ENCODE assay signal across 13 cellular contexts in genomic region chr1:27010226-27010994, GRCh38. TPM values are rescaled to one million over a fixed set of nuclear protein-coding genes. Genes with fewer than 3 reads are reported as not detected.
DNase-seq lines count a peak whose midpoint lies in the region; ATAC-seq, FAIRE-seq and TF ChIP-seq lines count a peak whose summit lies in the region.
"Had no signal": no experiment of that assay in that cellular context is flagged by ENCODE, and none has a peak within 500 bp of the region (broad histone marks: within the 10 kb centered on the region; RNA-seq: fewer than 3 reads in every experiment).

No MANE protein-coding gene starts in this region.

- WGBS in A549 (ENCODE audit: missing lambda C conversion rate): 58% methylated on average over 5 of the region's 5 CpGs
- WGBS in esophagus squamous epithelium, 2 donors: 36 to 67% methylated on average over 3 to 4 of the region's 5 CpGs

- no peaks in the 10 kb centered on the region for H3K9me2 ChIP-seq in PC-9 (ENCODE audit: insufficient read depth)

- DNase-seq in A549 (ENCODE audit: low read depth in 1 of 2, low spot score in 1 of 2): no peak
- DNase-seq in PC-9: no peak
- no peak for DNase-seq in esophagus squamous epithelium (lab: John Stamatoyannopoulos, UW)
- DNase-seq in osteoblast (ENCODE audit: insufficient read length, low spot score, missing footprints): peak; percentile 47
- no peak for DNase-seq in NCI-H345 (lab: John Stamatoyannopoulos, UW)
- no peak for DNase-seq in left lobe of liver (ENCODE audit: low spot score)
- no peak for DNase-seq in foreskin fibroblast
- DNase-seq: activated T-cell treated with anti-CD3 and anti-CD28 coated beads, Interleukin-2, amount 50 U/mL, for 72 hours; AML-193; immature natural killer cell; NCI-H1436 had no signal

- ATAC-seq in A549 (peak; percentile 7 to 17; a peak in 5 of 6 replicates), GM21423 (IDR thresholded peaks at IDR 0.05; ENCODE audit: unreplicated experiment) (no peak), left lobe of liver (no peak)
- ATAC-seq: activated T-cell treated with anti-CD3 and anti-CD28 coated beads, Interleukin-2, amount 50 U/mL, for 72 hours had no signal

- intact Hi-C loops in PC-9 (cut with micrococcal nuclease; ENCODE audit: unreplicated experiment) (loop anchor here (5.0 kb wide), 1 partner anchor 158 kb away; no protein-coding TSS in a partner anchor), esophagus squamous epithelium (cut with DNase I) (no loop called here)

- no peak for TF ChIP-seq EP300 in A549 (IDR thresholded peaks at IDR 0.05)

- 0 out of 2 replicates have a peak, but pooled peaks cover 2% of the 10 kb centered on the region for H3K79me2 ChIP-seq in PC-9 (ENCODE audit: low read depth)
- no peaks in the 10 kb centered on the region for H3K79me2 ChIP-seq in osteoblast (ENCODE audit: insufficient read depth, low read length)

- CTCF ChIA-PET in A549 (lab: Yijun Ruan, JAX): interaction anchor here (0.6 to 9.1 kb wide), 5 partner anchors 11 to 659 kb away, joined by 3 to 51 read pairs (median 4); no protein-coding TSS in a partner anchor
- CTCF ChIA-PET in PC-9 (lab: Charles Lee): interaction anchor here (0.7 kb wide), 1 partner anchor 118 kb away, joined by 4 read pairs; no protein-coding TSS in a partner anchor

- H3K4me2 ChIP-seq in A549: peak overlapping the region; percentile 76
- peak overlapping the region; percentile 60 for H3K4me2 ChIP-seq in PC-9
- peak overlapping the region; percentile 82 for H3K4me2 ChIP-seq in osteoblast (ENCODE audit: insufficient read depth, low read length)

- H3K36me3 ChIP-seq in PC-9 (ENCODE audit: low read depth) (no peaks in the 10 kb centered on the region), esophagus squamous epithelium (peaks cover 7 to 16% (median 9%) of the 10 kb centered on the region in 3 donors), osteoblast (ENCODE audit: insufficient read depth, low read length) (no peaks in the 10 kb centered on the region)

- H3K4me1 ChIP-seq in A549: peaks cover 56% of the 10 kb centered on the region
- H3K4me1 ChIP-seq in PC-9 (replicated peaks; ENCODE audit: insufficient read depth): peaks cover 53% of the 10 kb centered on the region
- H3K4me1 ChIP-seq in esophagus squamous epithelium: peaks cover 31 to 79% (median 42%) of the 10 kb centered on the region in 3 donors
- peaks cover 37% of the 10 kb centered on the region for H3K4me1 ChIP-seq in osteoblast (ENCODE audit: insufficient read depth, low read length)

- no peak for TF ChIP-seq RAD21 in A549 (conservative IDR thresholded peaks at IDR 0.05 in 1 of 2, IDR thresholded peaks at IDR 0.05 in 1 of 2)

- H3K4me3 ChIP-seq in A549: no peak overlapping the region
- H3K4me3 ChIP-seq in PC-9: no peak overlapping the region
- H3K4me3 ChIP-seq in esophagus squamous epithelium: peak overlapping the region; percentile 58 to 87 (median 71)
- H3K4me3 ChIP-seq in osteoblast (ENCODE audit: insufficient read depth, low read length): peak overlapping the region; percentile 39
- H3K4me3 ChIP-seq in foreskin fibroblast (ENCODE audit: low read depth in 1 of 2, low read length in 2 of 2): no peak overlapping the region

- no TSS peak for BruUV-seq in PC-9 (replicated peaks; lab: Mats Ljungman, UMichigan)

- POLR2A ChIA-PET in A549 (lab: Yijun Ruan, JAX): interaction anchor here (1.3 kb wide), 1 partner anchor 17 kb away, joined by 4 read pairs; the partner anchor contains the start of gene TRNP1
- POLR2A ChIA-PET in PC-9 (lab: Charles Lee; ENCODE audit: unreplicated experiment): no interaction called here

- H4K20me1 ChIP-seq in PC-9 (ENCODE audit: insufficient read depth) (no peaks in the 10 kb centered on the region), osteoblast (ENCODE audit: insufficient read depth, low read length) (no peaks in the 10 kb centered on the region)

- H3K9me3 ChIP-seq in A549 (no peaks in the 10 kb centered on the region), PC-9 (ENCODE audit: insufficient read depth, low read depth) (no peaks in the 10 kb centered on the region), esophagus squamous epithelium (no peaks in the 10 kb centered on the region), osteoblast (ENCODE audit: low read depth, low read length) (no peaks in the 10 kb centered on the region)

- FAIRE-seq in A549 (lab: Jason Lieb, UNC): no peak
- FAIRE-seq: TTC549 had no signal

- H3K27ac ChIP-seq in A549 (peak overlapping the region; percentile 72 to 83), PC-9 (peak overlapping the region; percentile 54), esophagus squamous epithelium (peak overlapping the region; percentile 92 to 98 (median 95)), osteoblast (ENCODE audit: low read depth, low read length) (no peak overlapping the region)

- TF ChIP-seq CTCF in A549 (IDR thresholded peaks at IDR 0.05): no peak
- TF ChIP-seq CTCF in PC-9 (conservative IDR thresholded peaks at IDR 0.05): no peak
- no peak for TF ChIP-seq CTCF in esophagus squamous epithelium (IDR thresholded peaks at IDR 0.05)
- no peak for TF ChIP-seq CTCF in osteoblast (IDR thresholded peaks at IDR 0.05; ENCODE audit: extremely low read depth, low read depth, low read length)
- no peak for TF ChIP-seq CTCF in foreskin fibroblast (IDR thresholded peaks at IDR 0.05; ENCODE audit: low read depth, low read length)

- H3K27me3 ChIP-seq in PC-9 (ENCODE audit: insufficient read depth, low read depth) (no peaks in the 10 kb centered on the region), esophagus squamous epithelium (peaks cover 0 to 5% (median 0%) of the 10 kb centered on the region in 4 donors), osteoblast (ENCODE audit: insufficient read depth, low read length) (no peaks in the 10 kb centered on the region)

- H3F3A ChIP-seq in PC-9 (ENCODE audit: insufficient read depth, low read depth): peaks cover 39% of the 10 kb centered on the region

- TF ChIP-seq POLR2A in A549 (IDR thresholded peaks at IDR 0.05; ENCODE audit: low read length) (no peak), esophagus squamous epithelium (IDR thresholded peaks at IDR 0.05) (no peak)

- H2AFZ ChIP-seq in PC-9 (no peak overlapping the region), osteoblast (ENCODE audit: low read length) (no peak overlapping the region)

TF ChIP-seq in A549, 52 proteins besides CTCF, POLR2A, EP300 and RAD21:
- TF ChIP-seq KDM1A (IDR thresholded peaks at IDR 0.05; ENCODE audit: low read depth) (no peak), ZC3H11A (IDR thresholded peaks at IDR 0.05) (no peak), MAZ (IDR thresholded peaks at IDR 0.05; ENCODE audit: borderline replicate concordance, low read depth, low read length) (no peak), EHF (CRISPR knock-in tag; IDR thresholded peaks at IDR 0.05) (no peak), ZFP36 (IDR thresholded peaks at IDR 0.05; ENCODE audit: borderline replicate concordance, partially characterized antibody) (no peak), CBX8 (IDR thresholded peaks at IDR 0.05) (no peak), CHD2 (IDR thresholded peaks at IDR 0.05; ENCODE audit: low read length, partially characterized antibody) (no peak), PBX3 (IDR thresholded peaks at IDR 0.05) (no peak), PHF8 (IDR thresholded peaks at IDR 0.05; ENCODE audit: borderline replicate concordance, low read depth) (no peak)

RNA-seq across cellular contexts. Expression of gene TENT5B, which starts 2.2 kb away (rescaled TPM):
- polyA plus RNA-seq in A549 (2011; rRNA removed) (0.27 and 0.36 TPM in 2 replicates), A549 (2017; fragmentation: RNase III; extraction: RNeasy Plus Mini Kit Qiagen cat#74134 plus additional on column Dnase treatment) (0.98 to 1.2 TPM (median 1.0 TPM) in 3 replicates)
- 0.94 and 1.0 TPM in 2 replicates for polyA plus RNA-seq in A549 (2012; cell fraction: cytosol; rRNA removed)
- 1.5 and 1.8 TPM in 2 replicates for polyA plus RNA-seq in A549 (2012; cell fraction: nucleus; rRNA removed)
- polyA minus RNA-seq in A549 (2011; rRNA and poly(A)+ RNA removed): 0.33 and 0.83 TPM in 2 replicates
- total RNA-seq in PC-9 (2021) (3.6 and 4.9 TPM in 2 replicates), esophagus squamous epithelium (100 to 1,000 TPM in 3 of 4 donors, 10 to 100 TPM in 1; 76.9 to 263 (median 112) TPM), osteoblast (10.0 and 11.2 TPM in 2 replicates), left lobe of liver (0.13 TPM)
- polyA plus RNA-seq: immature natural killer cell had no signal

RNA-seq across cellular contexts. Expression of gene TRNP1, which starts 16.9 kb away (rescaled TPM):
- polyA plus RNA-seq in A549 (2011; rRNA removed) (113 and 134 TPM in 2 replicates), A549 (2017; fragmentation: RNase III; extraction: RNeasy Plus Mini Kit Qiagen cat#74134 plus additional on column Dnase treatment) (68.5 to 86.3 TPM (median 73.9 TPM) in 3 replicates)
- polyA plus RNA-seq in A549 (2012; cell fraction: cytosol; rRNA removed): 109 and 152 TPM in 2 replicates
- 100 and 141 TPM in 2 replicates for polyA plus RNA-seq in A549 (2012; cell fraction: nucleus; rRNA removed)
- 61.4 and 69.2 TPM in 2 replicates for polyA minus RNA-seq in A549 (2011; rRNA and poly(A)+ RNA removed)
- total RNA-seq in PC-9 (2021) (7.4 and 7.9 TPM in 2 replicates), esophagus squamous epithelium (100 to 1,000 TPM in 1 of 4 donors, 10 to 100 TPM in 3; 26.9 to 208 (median 64.5) TPM), osteoblast (6.5 TPM in 2 replicates), left lobe of liver (2.8 TPM)
- polyA plus RNA-seq: immature natural killer cell had no signal

RNA-seq across cellular contexts. Expression of gene KDF1, which starts 50.1 kb away (rescaled TPM):
- not detected in 2 replicates for polyA plus RNA-seq in A549 (2011; rRNA removed)
- polyA plus RNA-seq in A549 (2012; cell fraction: cytosol; rRNA removed): not detected in 2 replicates
- not detected in 2 replicates for polyA plus RNA-seq in A549 (2012; cell fraction: nucleus; rRNA removed)
- polyA plus RNA-seq in A549 (2017; fragmentation: RNase III; extraction: RNeasy Plus Mini Kit Qiagen cat#74134 plus additional on column Dnase treatment): not detected in 3 replicates
- 0.15 TPM in 1 of 2 replicates, not detected in the other for polyA minus RNA-seq in A549 (2011; rRNA and poly(A)+ RNA removed)
- 20.5 and 21.3 TPM in 2 replicates for total RNA-seq in PC-9 (2021)
- 10 to 100 TPM; 18.4 to 25.6 (median 19.6) TPM for total RNA-seq in esophagus squamous epithelium
- total RNA-seq in osteoblast: not detected in 2 replicates
- total RNA-seq in left lobe of liver: 2.9 TPM

Comparison
In these comparisons a context has a peak if more than half of its experiments do, and no peak if none do; other contexts are left out.
1. ATAC-seq: peak in A549 (2 of 2); none in GM21423 (single experiment) and left lobe of liver (single experiment).
2. H3K4me3 ChIP-seq: peak in esophagus squamous epithelium (4 of 4) and osteoblast (single experiment); none in A549 (single experiment), PC-9 (single experiment) and foreskin fibroblast (0 of 2).
3. Peak in every context shown above with its lines, with median percentiles within 50 percentile points of each other: H3K4me2 ChIP-seq.